12 cellular contexts compared by ENCODE assay signal in genomic region chr3:114363554-114364202, GRCh38.
A peak's percentile ranks its signal among the peaks of the same experiment; 100 is the strongest.
DNase-seq lines count a peak whose midpoint lies in the region; ATAC-seq and TF ChIP-seq lines count a peak whose summit lies in the region.
"Had no signal": no experiment of that assay in that cellular context is flagged by ENCODE, and none has a peak within 500 bp of the region (broad histone marks: within the 10 kb centered on the region; RNA-seq: fewer than 3 reads in every experiment).

No MANE protein-coding gene starts in this region.

- peak overlapping the region; percentile 70 to 75 for H3K27ac ChIP-seq in testis
- H3K27ac ChIP-seq: HL-60 had no signal

- CTCF ChIA-PET in activated naive CD4-positive, alpha-beta T cell treated with anti-CD3 and anti-CD28 coated beads, Interleukin-2, amount 10 ng/mL, durations not matched to agents 7 days and 5 days (lab: Charles Lee) = interaction anchor here (0.6 to 2.1 kb wide), 7 partner anchors 10 to 150 kb away, joined by 3 to 13 read pairs (median 3); no protein-coding TSS in a partner anchor

- H3K36me3 ChIP-seq in testis (ENCODE audit: low read depth, missing control alignments) = no peaks in the 10 kb centered on the region

- DNase-seq in activated CD4-positive, CD25-positive, alpha-beta regulatory T cell treated with anti-CD3 and anti-CD28 coated beads, Interleukin-2, amount 50 U/mL, for 72 hours = no peak
- DNase-seq in chondrocyte (ENCODE audit: low spot score) = no peak
- DNase-seq in left colon = no peak
- DNase-seq in testis = peak; percentile 43
- no peak for DNase-seq in effector CD8-positive, alpha-beta T cell (lab: John Stamatoyannopoulos, UW)
- DNase-seq in activated naive CD4-positive, alpha-beta T cell treated with anti-CD3 and anti-CD28 coated beads, Interleukin-2, amount 10 ng/mL, durations not matched to agents 7 days and 5 days = no peak
- DNase-seq: activated naive CD4-positive, alpha-beta T cell; stimulated activated CD4-positive, alpha-beta T cell treated with anti-CD3 and anti-CD28 coated beads, Interleukin-15, amount 100 ng/mL, for 24 hours had no signal

- H3K4me3 Mint-ChIP-seq in chondrocyte (ENCODE audit: unreplicated experiment) = no peak overlapping the region
- no peak overlapping the region for H3K4me3 Mint-ChIP-seq in activated naive CD4-positive, alpha-beta T cell treated with anti-CD3 and anti-CD28 coated beads, Interleukin-2, amount 10 ng/mL, durations not matched to agents 7 days and 5 days
- H3K4me3 Mint-ChIP-seq: mesothelial cell of epicardium had no signal

- no peaks in the 10 kb centered on the region for H3K27me3 ChIP-seq in testis

- no peaks in the 10 kb centered on the region for H3K36me3 Mint-ChIP-seq in chondrocyte (ENCODE audit: low read depth)
- H3K36me3 Mint-ChIP-seq in activated naive CD4-positive, alpha-beta T cell treated with anti-CD3 and anti-CD28 coated beads, Interleukin-2, amount 10 ng/mL, durations not matched to agents 7 days and 5 days = no peaks in the 10 kb centered on the region
- H3K36me3 Mint-ChIP-seq: mesothelial cell of epicardium had no signal

- H3K27me3 Mint-ChIP-seq in chondrocyte (ENCODE audit: low read depth) = no peaks in the 10 kb centered on the region
- H3K27me3 Mint-ChIP-seq in activated naive CD4-positive, alpha-beta T cell treated with anti-CD3 and anti-CD28 coated beads, Interleukin-2, amount 10 ng/mL, durations not matched to agents 7 days and 5 days = no peaks in the 10 kb centered on the region

- TF ChIP-seq POLR2A in testis (IDR thresholded peaks at IDR 0.05) = no peak

- WGBS in testis, 2 donors = 24 to 65% methylated on average over 1 of the region's 1 CpG

- intact Hi-C loops in left colon (cut with DNase I, micrococcal nuclease) (no loop called here), testis (cut with DNase I; ENCODE audit: low total_unique reads) (no loop called here)

- ATAC-seq in activated CD4-positive, CD25-positive, alpha-beta regulatory T cell treated with anti-CD3 and anti-CD28 coated beads, Interleukin-2, amount 50 U/mL, for 24 hours = peak; percentile 75 to 83
- peak; percentile 60 for ATAC-seq in left colon
- no peak for ATAC-seq in GM21786 (IDR thresholded peaks at IDR 0.05; ENCODE audit: unreplicated experiment)

- no peak overlapping the region for H3K4me3 ChIP-seq in testis

- H3K4me1 Mint-ChIP-seq in chondrocyte (ENCODE audit: low read depth) = peaks cover 37% of the 10 kb centered on the region
- no peaks in the 10 kb centered on the region for H3K4me1 Mint-ChIP-seq in activated naive CD4-positive, alpha-beta T cell treated with anti-CD3 and anti-CD28 coated beads, Interleukin-2, amount 10 ng/mL, durations not matched to agents 7 days and 5 days

- H3K9me3 Mint-ChIP-seq in chondrocyte (ENCODE audit: low read depth) = no peaks in the 10 kb centered on the region
- no peaks in the 10 kb centered on the region for H3K9me3 Mint-ChIP-seq in activated naive CD4-positive, alpha-beta T cell treated with anti-CD3 and anti-CD28 coated beads, Interleukin-2, amount 10 ng/mL, durations not matched to agents 7 days and 5 days
- H3K9me3 Mint-ChIP-seq: mesothelial cell of epicardium had no signal

- no peak for TF ChIP-seq CTCF in chondrocyte (IDR thresholded peaks at IDR 0.05)
- TF ChIP-seq CTCF in testis (IDR thresholded peaks at IDR 0.05) = no peak

- H3K9me3 ChIP-seq in testis = no peaks in the 10 kb centered on the region

- H3K27ac Mint-ChIP-seq in chondrocyte (ENCODE audit: unreplicated experiment) = peak overlapping the region; percentile 46
- no peak overlapping the region for H3K27ac Mint-ChIP-seq in activated naive CD4-positive, alpha-beta T cell treated with anti-CD3 and anti-CD28 coated beads, Interleukin-2, amount 10 ng/mL, durations not matched to agents 7 days and 5 days
- H3K27ac Mint-ChIP-seq: mesothelial cell of epicardium had no signal

- H3K4me1 ChIP-seq in testis = peaks cover 41% of the 10 kb centered on the region
